28 cellular contexts compared by ENCODE assay signal in the genomic region with DNA sequence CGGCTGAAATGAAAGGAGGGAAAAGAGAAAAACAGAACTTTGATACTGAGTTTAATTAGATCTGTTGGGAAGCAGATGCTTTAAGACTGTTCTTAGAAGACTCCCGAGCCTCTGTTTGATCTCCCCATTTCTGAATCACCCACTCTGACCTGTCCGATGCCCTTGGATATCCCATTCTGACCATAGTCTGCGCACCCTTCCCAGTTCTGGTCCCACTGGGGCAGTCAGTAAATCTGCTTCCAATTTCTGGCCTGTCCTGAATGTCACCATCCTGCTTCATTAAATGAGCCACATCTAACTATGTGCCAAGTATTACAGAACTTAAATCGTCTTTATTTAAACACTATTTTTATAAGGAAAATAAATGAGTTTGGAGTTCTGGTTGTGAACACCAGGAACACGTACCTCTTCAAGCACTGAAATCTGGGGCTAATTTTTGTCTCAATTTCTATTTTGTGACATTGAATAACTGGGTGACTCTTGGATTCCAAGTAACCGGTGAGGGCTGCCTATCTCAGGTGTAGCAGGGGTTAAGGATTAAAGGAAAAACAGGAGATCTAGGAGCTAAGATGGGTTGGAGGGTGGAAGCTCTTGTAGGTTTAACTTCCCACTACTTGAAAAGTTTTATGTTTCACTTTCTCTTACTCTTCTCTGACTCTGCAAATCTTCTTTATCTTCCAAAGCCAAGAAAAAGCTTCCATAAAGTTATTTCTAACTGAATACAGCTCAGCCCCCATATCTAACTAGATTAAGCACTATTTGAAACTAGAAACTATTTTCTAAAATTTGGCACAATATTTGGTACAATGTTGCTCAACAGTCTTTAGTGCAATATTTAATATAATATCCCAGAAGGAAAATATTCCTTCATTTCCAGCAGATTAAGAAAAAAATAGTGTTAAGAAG. TPM values are rescaled to one million over a fixed set of nuclear protein-coding genes. Genes with fewer than 3 reads are reported as not detected.
DNase-seq lines count a peak whose midpoint lies in the region; ATAC-seq, FAIRE-seq and TF ChIP-seq lines count a peak whose summit lies in the region.
"Had no signal": no experiment of that assay in that cellular context is flagged by ENCODE, and none has a peak within 500 bp of the region (broad histone marks: within the 10 kb centered on the region; RNA-seq: fewer than 3 reads in every experiment).

No MANE protein-coding gene starts in this region.

- H3K4me1 ChIP-seq in psoas muscle (no peaks in the 10 kb centered on the region), uterus (no peaks in the 10 kb centered on the region)

- H3K9me3 ChIP-seq in psoas muscle (no peaks in the 10 kb centered on the region), uterus (no peaks in the 10 kb centered on the region)
- H3K9me3 ChIP-seq: MG63 had no signal

- H3K27me3 ChIP-seq in psoas muscle (ENCODE audit: insufficient read depth in 3 of 3, low read length in 2 of 3) (no peaks in the 10 kb centered on the region), uterus (no peaks in the 10 kb centered on the region)
- H3K27me3 ChIP-seq: dorsolateral prefrontal cortex, MG63 had no signal

- H3K27ac ChIP-seq in coronary artery (peak overlapping the region; percentile 54 to 71), psoas muscle (peak overlapping the region; percentile 27), uterus (peak overlapping the region; percentile 61 to 64)
- H3K27ac ChIP-seq: dorsolateral prefrontal cortex, GM23248, HL-60 had no signal

- 72 to 87% (median 73%) methylated on average over 7 of the region's 7 CpGs for WGBS in psoas muscle, 3 donors

- TF ChIP-seq POLR2A in uterus (IDR thresholded peaks at IDR 0.05) (no peak), GM18505 (IDR thresholded peaks at IDR 0.05; ENCODE audit: borderline replicate concordance, extremely low read depth, insufficient read depth, insufficient read length) (no peak)

- intact Hi-C loops in psoas muscle (cut with DNase I) (no loop called here), uterus (cut with DNase I; ENCODE audit: low total_unique reads) (no loop called here)

- TF ChIP-seq CTCF in coronary artery (IDR thresholded peaks at IDR 0.05), result no peak
- no peak for TF ChIP-seq CTCF in psoas muscle (IDR thresholded peaks at IDR 0.05)
- no peak for TF ChIP-seq CTCF in uterus (IDR thresholded peaks at IDR 0.05)

- ATAC-seq in psoas muscle, result no peak
- ATAC-seq in GM18505 (IDR thresholded peaks at IDR 0.05; ENCODE audit: unreplicated experiment), result no peak
- no peak for ATAC-seq in SK-N-SH treated with all-trans-retinoic acid at 6 μM for 48 hours
- ATAC-seq: activated CD4-positive, alpha-beta T cell treated with anti-CD3 and anti-CD28 coated beads for 36 hours; natural killer cell had no signal

- H3K36me3 ChIP-seq in psoas muscle (ENCODE audit: insufficient read depth in 1 of 2, low read depth in 1 of 2) (peaks cover 0 to 55% of the 10 kb centered on the region in 2 donors), uterus (no peaks in the 10 kb centered on the region)
- H3K36me3 ChIP-seq: MG63 had no signal

- H3K4me3 ChIP-seq in coronary artery (peak overlapping the region; percentile 43), psoas muscle (no peak overlapping the region), uterus (no peak overlapping the region)
- H3K4me3 ChIP-seq: dorsolateral prefrontal cortex, GM23248, MG63 had no signal

- DNase-seq in coronary artery (ENCODE audit: low spot score), result no peak
- no peak for DNase-seq in psoas muscle
- no peak for DNase-seq in uterus
- DNase-seq in activated naive CD4-positive, alpha-beta T cell treated with Interleukin-2 at 50 U/mL for 16 hours, result no peak
- DNase-seq: activated CD4-positive, alpha-beta T cell treated with anti-CD3 and anti-CD28 coated beads for 36 hours; activated CD8-positive, alpha-beta memory T cell treated with anti-CD3 and anti-CD28 coated beads, Interleukin-2, amount 50 U/mL, for 4 hours; activated gamma-delta T cell; amygdala; central memory CD4-positive, alpha-beta T cell; dorsolateral prefrontal cortex; GDM1; GM23248; IMR-90; mesendoderm; MG63; natural killer cell; NCI-H146; NCI-H2171 treated with DMSO at 0.1 percent for 48 hours; NCI-H526 treated with DMSO at 0.1 percent for 48 hours; SHP77 treated with DMSO at 0.1 percent for 48 hours; stimulated activated CD8-positive, alpha-beta memory T cell treated with anti-CD3 and anti-CD28 coated beads, Interleukin-4, amount 100 ng/mL, for 48 hours; T-helper 1 cell had no signal

- FAIRE-seq in islet of Langerhans (lab: Jason Lieb, UNC), result peak; percentile 24
- FAIRE-seq: keratinocyte had no signal

TF ChIP-seq in SK-N-SH treated with all-trans-retinoic acid at 6 μM for 48 hours, 23 proteins besides CTCF, POLR2A, EP300 and RAD21:
- TF ChIP-seq ZC3H10 (CRISPR knock-in tag; IDR thresholded peaks at IDR 0.05) (no peak), OSR1 (CRISPR knock-in tag; IDR thresholded peaks at IDR 0.05) (no peak), ZFP3 (CRISPR knock-in tag; IDR thresholded peaks at IDR 0.05) (no peak), ZNF70 (CRISPR knock-in tag; IDR thresholded peaks at IDR 0.05) (no peak), PPARA (CRISPR knock-in tag; IDR thresholded peaks at IDR 0.05; ENCODE audit: borderline replicate concordance) (no peak), TSHZ2 (CRISPR knock-in tag; IDR thresholded peaks at IDR 0.05) (no peak), ZNF8 (CRISPR knock-in tag; IDR thresholded peaks at IDR 0.05) (no peak), CREB5 (CRISPR knock-in tag; IDR thresholded peaks at IDR 0.05; ENCODE audit: low read depth) (no peak), ESRRG (CRISPR knock-in tag; IDR thresholded peaks at IDR 0.05) (no peak), ARNTL (CRISPR knock-in tag; IDR thresholded peaks at IDR 0.05; ENCODE audit: borderline replicate concordance, low read depth) (no peak)
- TF ChIP-seq, protein P1, sequence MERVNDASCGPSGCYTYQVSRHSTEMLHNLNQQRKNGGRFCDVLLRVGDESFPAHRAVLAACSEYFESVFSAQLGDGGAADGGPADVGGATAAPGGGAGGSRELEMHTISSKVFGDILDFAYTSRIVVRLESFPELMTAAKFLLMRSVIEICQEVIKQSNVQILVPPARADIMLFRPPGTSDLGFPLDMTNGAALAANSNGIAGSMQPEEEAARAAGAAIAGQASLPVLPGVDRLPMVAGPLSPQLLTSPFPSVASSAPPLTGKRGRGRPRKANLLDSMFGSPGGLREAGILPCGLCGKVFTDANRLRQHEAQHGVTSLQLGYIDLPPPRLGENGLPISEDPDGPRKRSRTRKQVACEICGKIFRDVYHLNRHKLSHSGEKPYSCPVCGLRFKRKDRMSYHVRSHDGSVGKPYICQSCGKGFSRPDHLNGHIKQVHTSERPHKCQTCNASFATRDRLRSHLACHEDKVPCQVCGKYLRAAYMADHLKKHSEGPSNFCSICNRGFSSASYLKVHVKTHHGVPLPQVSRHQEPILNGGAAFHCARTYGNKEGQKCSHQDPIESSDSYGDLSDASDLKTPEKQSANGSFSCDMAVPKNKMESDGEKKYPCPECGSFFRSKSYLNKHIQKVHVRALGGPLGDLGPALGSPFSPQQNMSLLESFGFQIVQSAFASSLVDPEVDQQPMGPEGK (CRISPR knock-in tag; IDR thresholded peaks at IDR 0.05; ENCODE audit: borderline replicate concordance), result no peak

RNA-seq across cellular contexts. Expression of gene ALDH1A1, which starts 40.1 kb away (rescaled TPM):
- 10 to 100 TPM; 14.1 to 57.0 (median 31.7) TPM for total RNA-seq in psoas muscle
- 10 to 100 TPM in 2 of 3 donors, 1 to 10 TPM in 1; 7.0 to 21.0 (median 15.0) TPM for polyA plus RNA-seq in psoas muscle
- 100 to 1,000 TPM in 3 of 4 donors, 10 to 100 TPM in 1; 87.9 to 287 (median 166) TPM for total RNA-seq in uterus
- total RNA-seq: activated CD4-positive, alpha-beta T cell treated with anti-CD3 and anti-CD28 coated beads for 36 hours; GM23248; IMR-90 had no signal
- polyA plus RNA-seq: CD4-positive, alpha-beta memory T cell; GM23248; IMR-90 had no signal
